Comparison of ENCODE assay signal across 2 cellular contexts in the genomic region with DNA sequence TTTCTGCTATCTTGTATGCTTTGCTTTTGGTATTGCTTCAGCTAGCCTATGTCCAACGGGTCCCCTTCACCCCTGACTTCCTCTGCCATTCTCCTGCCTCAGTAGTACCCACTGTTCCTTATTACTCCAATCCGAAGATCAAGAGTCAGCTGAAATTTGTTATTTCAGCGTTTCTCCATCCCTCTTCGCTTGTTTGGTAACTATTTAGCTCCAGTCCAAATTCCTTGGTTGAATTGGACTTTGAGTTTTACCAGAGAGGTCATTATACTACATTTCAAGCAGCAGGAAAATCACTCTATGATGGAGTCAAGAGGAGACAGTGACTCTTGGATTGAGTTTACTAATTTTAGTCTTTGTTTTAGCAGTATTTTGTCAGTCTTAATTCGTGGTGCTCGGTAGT.
A peak's percentile ranks its signal among the peaks of the same experiment; 100 is the strongest.
TF ChIP-seq lines count a peak whose summit lies in the region.

No MANE protein-coding gene starts in this region.

TF ChIP-seq in K562, 482 proteins besides CTCF, POLR2A, EP300 and RAD21:
- TF ChIP-seq FOXJ2 (tag; IDR thresholded peaks at IDR 0.05), result no peak
- no peak for TF ChIP-seq POLR2AphosphoS5 (IDR thresholded peaks at IDR 0.05; ENCODE audit: control insufficient read depth, insufficient read depth, low read depth, low read length)
- TF ChIP-seq, protein P1, sequence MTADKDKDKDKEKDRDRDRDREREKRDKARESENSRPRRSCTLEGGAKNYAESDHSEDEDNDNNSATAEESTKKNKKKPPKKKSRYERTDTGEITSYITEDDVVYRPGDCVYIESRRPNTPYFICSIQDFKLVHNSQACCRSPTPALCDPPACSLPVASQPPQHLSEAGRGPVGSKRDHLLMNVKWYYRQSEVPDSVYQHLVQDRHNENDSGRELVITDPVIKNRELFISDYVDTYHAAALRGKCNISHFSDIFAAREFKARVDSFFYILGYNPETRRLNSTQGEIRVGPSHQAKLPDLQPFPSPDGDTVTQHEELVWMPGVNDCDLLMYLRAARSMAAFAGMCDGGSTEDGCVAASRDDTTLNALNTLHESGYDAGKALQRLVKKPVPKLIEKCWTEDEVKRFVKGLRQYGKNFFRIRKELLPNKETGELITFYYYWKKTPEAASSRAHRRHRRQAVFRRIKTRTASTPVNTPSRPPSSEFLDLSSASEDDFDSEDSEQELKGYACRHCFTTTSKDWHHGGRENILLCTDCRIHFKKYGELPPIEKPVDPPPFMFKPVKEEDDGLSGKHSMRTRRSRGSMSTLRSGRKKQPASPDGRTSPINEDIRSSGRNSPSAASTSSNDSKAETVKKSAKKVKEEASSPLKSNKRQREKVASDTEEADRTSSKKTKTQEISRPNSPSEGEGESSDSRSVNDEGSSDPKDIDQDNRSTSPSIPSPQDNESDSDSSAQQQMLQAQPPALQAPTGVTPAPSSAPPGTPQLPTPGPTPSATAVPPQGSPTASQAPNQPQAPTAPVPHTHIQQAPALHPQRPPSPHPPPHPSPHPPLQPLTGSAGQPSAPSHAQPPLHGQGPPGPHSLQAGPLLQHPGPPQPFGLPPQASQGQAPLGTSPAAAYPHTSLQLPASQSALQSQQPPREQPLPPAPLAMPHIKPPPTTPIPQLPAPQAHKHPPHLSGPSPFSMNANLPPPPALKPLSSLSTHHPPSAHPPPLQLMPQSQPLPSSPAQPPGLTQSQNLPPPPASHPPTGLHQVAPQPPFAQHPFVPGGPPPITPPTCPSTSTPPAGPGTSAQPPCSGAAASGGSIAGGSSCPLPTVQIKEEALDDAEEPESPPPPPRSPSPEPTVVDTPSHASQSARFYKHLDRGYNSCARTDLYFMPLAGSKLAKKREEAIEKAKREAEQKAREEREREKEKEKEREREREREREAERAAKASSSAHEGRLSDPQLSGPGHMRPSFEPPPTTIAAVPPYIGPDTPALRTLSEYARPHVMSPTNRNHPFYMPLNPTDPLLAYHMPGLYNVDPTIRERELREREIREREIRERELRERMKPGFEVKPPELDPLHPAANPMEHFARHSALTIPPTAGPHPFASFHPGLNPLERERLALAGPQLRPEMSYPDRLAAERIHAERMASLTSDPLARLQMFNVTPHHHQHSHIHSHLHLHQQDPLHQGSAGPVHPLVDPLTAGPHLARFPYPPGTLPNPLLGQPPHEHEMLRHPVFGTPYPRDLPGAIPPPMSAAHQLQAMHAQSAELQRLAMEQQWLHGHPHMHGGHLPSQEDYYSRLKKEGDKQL (CRISPR knock-in tag; IDR thresholded peaks at IDR 0.05; ENCODE audit: borderline replicate concordance), result no peak
- TF ChIP-seq ZNF316 (IDR thresholded peaks at IDR 0.05), result peak; percentile 57
- TF ChIP-seq PPARD (CRISPR knock-in tag; IDR thresholded peaks at IDR 0.05), result no peak

TF ChIP-seq in HepG2, 621 proteins besides CTCF, POLR2A, EP300 and RAD21 (continues in another document):
- TF ChIP-seq HES4 (CRISPR knock-in tag; IDR thresholded peaks at IDR 0.05; ENCODE audit: borderline replicate concordance) (no peak), FOXM1 (CRISPR knock-in tag; IDR thresholded peaks at IDR 0.05) (no peak), TFDP2 (CRISPR knock-in tag; IDR thresholded peaks at IDR 0.05) (no peak), ZSCAN22 (CRISPR knock-in tag; IDR thresholded peaks at IDR 0.05) (no peak), MAFF (IDR thresholded peaks at IDR 0.05; ENCODE audit: low read depth, low read length) (peak; percentile 50; the same call in 1 of the 2 replicates), ZNF747 (CRISPR knock-in tag; IDR thresholded peaks at IDR 0.05; ENCODE audit: borderline replicate concordance) (no peak), ZNF7 (CRISPR knock-in tag; IDR thresholded peaks at IDR 0.05) (no peak), ZBTB40 (IDR thresholded peaks at IDR 0.05) (no peak), ZBTB40 (CRISPR knock-in tag; IDR thresholded peaks at IDR 0.05) (no peak), ZKSCAN8 (CRISPR knock-in tag; IDR thresholded peaks at IDR 0.05; ENCODE audit: borderline replicate concordance) (no peak), GATAD2A (CRISPR knock-in tag; IDR thresholded peaks at IDR 0.05) (0 out of 2 replicates have a peak, but pooled peaks have one; percentile 21), HNF4A (CRISPR knock-in tag; IDR thresholded peaks at IDR 0.05) (peak; percentile 75), MEF2D (CRISPR knock-in tag; IDR thresholded peaks at IDR 0.05) (no peak), CREB1 (IDR thresholded peaks at IDR 0.05) (no peak), CREB1 (CRISPR knock-in tag; IDR thresholded peaks at IDR 0.05) (no peak), MAFK (conservative IDR thresholded peaks at IDR 0.05 in 1 of 2, IDR thresholded peaks at IDR 0.05 in 1 of 2; ENCODE audit: low read length in 2 of 2) (peak in 1 of 2 experiments; percentile 72; a peak in 3 of 4 replicates), IRF1 (CRISPR knock-in tag; IDR thresholded peaks at IDR 0.05; ENCODE audit: low read depth) (no peak), NCOR1 (IDR thresholded peaks at IDR 0.05; ENCODE audit: borderline replicate concordance, low read length) (peak; percentile 50; the same call in 1 of the 2 replicates), HMG20B (CRISPR knock-in tag; conservative IDR thresholded peaks at IDR 0.05) (no peak), HNF4G (IDR thresholded peaks at IDR 0.05; ENCODE audit: borderline replicate concordance, low read depth, low read length) (peak; percentile 55), HNF4G (CRISPR knock-in tag; IDR thresholded peaks at IDR 0.05; ENCODE audit: borderline replicate concordance, low read depth) (no peak)
- TF ChIP-seq, protein P2, sequence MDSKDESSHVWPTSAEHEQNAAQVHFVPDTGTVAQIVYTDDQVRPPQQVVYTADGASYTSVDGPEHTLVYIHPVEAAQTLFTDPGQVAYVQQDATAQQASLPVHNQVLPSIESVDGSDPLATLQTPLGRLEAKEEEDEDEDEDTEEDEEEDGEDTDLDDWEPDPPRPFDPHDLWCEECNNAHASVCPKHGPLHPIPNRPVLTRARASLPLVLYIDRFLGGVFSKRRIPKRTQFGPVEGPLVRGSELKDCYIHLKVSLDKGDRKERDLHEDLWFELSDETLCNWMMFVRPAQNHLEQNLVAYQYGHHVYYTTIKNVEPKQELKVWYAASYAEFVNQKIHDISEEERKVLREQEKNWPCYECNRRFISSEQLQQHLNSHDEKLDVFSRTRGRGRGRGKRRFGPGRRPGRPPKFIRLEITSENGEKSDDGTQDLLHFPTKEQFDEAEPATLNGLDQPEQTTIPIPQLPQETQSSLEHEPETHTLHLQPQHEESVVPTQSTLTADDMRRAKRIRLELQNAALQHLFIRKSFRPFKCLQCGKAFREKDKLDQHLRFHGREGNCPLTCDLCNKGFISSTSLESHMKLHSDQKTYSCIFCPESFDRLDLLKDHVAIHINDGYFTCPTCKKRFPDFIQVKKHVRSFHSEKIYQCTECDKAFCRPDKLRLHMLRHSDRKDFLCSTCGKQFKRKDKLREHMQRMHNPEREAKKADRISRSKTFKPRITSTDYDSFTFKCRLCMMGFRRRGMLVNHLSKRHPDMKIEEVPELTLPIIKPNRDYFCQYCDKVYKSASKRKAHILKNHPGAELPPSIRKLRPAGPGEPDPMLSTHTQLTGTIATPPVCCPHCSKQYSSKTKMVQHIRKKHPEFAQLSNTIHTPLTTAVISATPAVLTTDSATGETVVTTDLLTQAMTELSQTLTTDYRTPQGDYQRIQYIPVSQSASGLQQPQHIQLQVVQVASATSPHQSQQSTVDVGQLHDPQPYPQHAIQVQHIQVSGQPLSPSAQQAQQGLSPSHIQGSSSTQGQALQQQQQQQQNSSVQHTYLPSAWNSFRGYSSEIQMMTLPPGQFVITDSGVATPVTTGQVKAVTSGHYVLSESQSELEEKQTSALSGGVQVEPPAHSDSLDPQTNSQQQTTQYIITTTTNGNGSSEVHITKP (CRISPR knock-in tag; IDR thresholded peaks at IDR 0.05; ENCODE audit: low read depth), result no peak
- TF ChIP-seq, protein P3, sequence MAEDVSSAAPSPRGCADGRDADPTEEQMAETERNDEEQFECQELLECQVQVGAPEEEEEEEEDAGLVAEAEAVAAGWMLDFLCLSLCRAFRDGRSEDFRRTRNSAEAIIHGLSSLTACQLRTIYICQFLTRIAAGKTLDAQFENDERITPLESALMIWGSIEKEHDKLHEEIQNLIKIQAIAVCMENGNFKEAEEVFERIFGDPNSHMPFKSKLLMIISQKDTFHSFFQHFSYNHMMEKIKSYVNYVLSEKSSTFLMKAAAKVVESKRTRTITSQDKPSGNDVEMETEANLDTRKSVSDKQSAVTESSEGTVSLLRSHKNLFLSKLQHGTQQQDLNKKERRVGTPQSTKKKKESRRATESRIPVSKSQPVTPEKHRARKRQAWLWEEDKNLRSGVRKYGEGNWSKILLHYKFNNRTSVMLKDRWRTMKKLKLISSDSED (CRISPR knock-in tag; IDR thresholded peaks at IDR 0.05), result no peak
- TF ChIP-seq, protein P4, sequence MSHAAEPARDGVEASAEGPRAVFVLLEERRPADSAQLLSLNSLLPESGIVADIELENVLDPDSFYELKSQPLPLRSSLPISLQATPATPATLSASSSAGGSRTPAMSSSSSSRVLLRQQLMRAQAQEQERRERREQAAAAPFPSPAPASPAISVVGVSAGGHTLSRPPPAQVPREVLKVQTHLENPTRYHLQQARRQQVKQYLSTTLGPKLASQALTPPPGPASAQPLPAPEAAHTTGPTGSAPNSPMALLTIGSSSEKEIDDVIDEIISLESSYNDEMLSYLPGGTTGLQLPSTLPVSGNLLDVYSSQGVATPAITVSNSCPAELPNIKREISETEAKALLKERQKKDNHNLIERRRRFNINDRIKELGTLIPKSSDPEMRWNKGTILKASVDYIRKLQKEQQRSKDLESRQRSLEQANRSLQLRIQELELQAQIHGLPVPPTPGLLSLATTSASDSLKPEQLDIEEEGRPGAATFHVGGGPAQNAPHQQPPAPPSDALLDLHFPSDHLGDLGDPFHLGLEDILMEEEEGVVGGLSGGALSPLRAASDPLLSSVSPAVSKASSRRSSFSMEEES (CRISPR knock-in tag; IDR thresholded peaks at IDR 0.05), result no peak
- TF ChIP-seq, protein P5, sequence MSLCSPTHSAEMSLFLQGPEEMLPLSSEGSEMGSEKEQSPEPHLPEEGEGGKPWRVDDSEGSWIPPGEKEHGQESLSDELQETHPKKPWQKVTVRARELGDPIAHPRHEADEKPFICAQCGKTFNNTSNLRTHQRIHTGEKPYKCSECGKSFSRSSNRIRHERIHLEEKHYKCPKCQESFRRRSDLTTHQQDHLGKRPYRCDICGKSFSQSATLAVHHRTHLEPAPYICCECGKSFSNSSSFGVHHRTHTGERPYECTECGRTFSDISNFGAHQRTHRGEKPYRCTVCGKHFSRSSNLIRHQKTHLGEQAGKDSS (CRISPR knock-in tag; IDR thresholded peaks at IDR 0.05; ENCODE audit: borderline replicate concordance, low read depth), result no peak
